Comparison of ENCODE assay signal across 10 cellular contexts in the genomic region with DNA sequence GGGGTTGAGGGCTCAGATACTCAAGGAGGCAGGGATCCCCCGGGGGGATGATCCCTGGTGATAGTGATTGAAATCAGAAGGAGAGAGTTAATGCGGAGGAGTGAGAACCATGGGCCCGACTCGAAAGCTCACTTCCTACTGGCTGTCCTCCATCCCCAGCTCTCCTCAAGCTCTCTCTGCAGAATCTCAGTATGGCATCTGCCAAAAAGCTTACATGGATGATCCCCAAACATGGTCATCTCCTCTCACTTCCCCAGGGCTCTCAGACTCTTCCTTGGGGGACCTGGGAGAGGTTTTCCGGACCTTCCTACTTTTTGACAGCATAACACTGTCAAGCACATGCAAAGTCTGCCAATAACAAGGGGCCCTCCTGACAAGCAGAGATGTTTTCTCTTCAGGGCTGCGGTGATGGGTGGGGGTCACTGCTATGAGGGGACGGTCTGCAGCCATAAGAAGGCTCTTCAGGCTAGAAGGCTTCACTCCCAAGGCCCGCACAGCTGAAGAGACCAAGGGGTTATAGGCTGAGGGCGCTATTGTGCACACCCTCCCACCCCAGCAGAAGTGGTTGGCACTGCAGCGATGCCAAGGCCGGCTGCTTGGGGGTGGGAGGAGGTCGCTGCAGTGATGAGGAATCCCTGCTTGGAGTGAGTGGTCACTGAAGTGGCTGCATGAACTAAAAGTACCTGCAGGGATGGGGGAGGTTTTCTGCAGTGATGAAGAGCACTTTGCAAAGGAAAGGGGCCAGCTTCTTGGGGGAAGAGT. TPM values are rescaled to one million over a fixed set of nuclear protein-coding genes. Genes with fewer than 3 reads are reported as not detected.
DNase-seq lines count a peak whose midpoint lies in the region; ATAC-seq, FAIRE-seq and TF ChIP-seq lines count a peak whose summit lies in the region.
"Had no signal": no experiment of that assay in that cellular context is flagged by ENCODE, and none has a peak within 500 bp of the region (broad histone marks: within the 10 kb centered on the region; RNA-seq: fewer than 3 reads in every experiment).

No MANE protein-coding gene starts in this region.

- no peak for TF ChIP-seq CTCF in A549 (IDR thresholded peaks at IDR 0.05)
- no peak for TF ChIP-seq CTCF in mesothelial cell of epicardium (IDR thresholded peaks at IDR 0.05; ENCODE audit: unreplicated experiment)

- peaks cover 55% of the 10 kb centered on the region for H3K27me3 Mint-ChIP-seq in activated T-helper 2 cell treated with anti-CD3 and anti-CD28 coated beads, Interferon-gamma antibody, Interleukin-2, Interleukin-4, amounts not matched to agents 10 μg/mL and 5 μg/mL and 100 μg/mL, durations not matched to agents 14 hours and 24 hours and 36 hours (ENCODE audit: low read depth)
- H3K27me3 Mint-ChIP-seq in mesothelial cell of epicardium (ENCODE audit: low read depth): peaks cover 82% of the 10 kb centered on the region

- no peak for FAIRE-seq in A549 (lab: Jason Lieb, UNC)

- CTCF ChIA-PET in A549 (lab: Yijun Ruan, JAX): interaction anchor here (0.6 to 5.5 kb wide), 18 partner anchors 10 to 83 kb away, joined by 3 to 44 read pairs (median 6); partner anchors contain the start of genes ALG3 and EEF1AKMT4

- 52% methylated on average over 11 of the region's 12 CpGs for WGBS in A549 (ENCODE audit: missing lambda C conversion rate)

- H3K27ac Mint-ChIP-seq in activated T-helper 2 cell treated with anti-CD3 and anti-CD28 coated beads, Interferon-gamma antibody, Interleukin-2, Interleukin-4, amounts not matched to agents 10 μg/mL and 5 μg/mL and 100 μg/mL, durations not matched to agents 14 hours and 24 hours and 36 hours: no peak overlapping the region
- no peak overlapping the region for H3K27ac Mint-ChIP-seq in mesothelial cell of epicardium

- no peak for TF ChIP-seq EP300 in A549 (IDR thresholded peaks at IDR 0.05)

- TF ChIP-seq POLR2A in A549 (IDR thresholded peaks at IDR 0.05; ENCODE audit: low read length): no peak

- DNase-seq in A549 (ENCODE audit: low read depth in 1 of 2, low spot score in 1 of 2): no peak
- DNase-seq in activated T-helper 2 cell treated with anti-CD3 and anti-CD28 coated beads, Interferon-gamma antibody, Interleukin-2, Interleukin-4, amounts not matched to agents 10 μg/mL and 5 μg/mL and 100 μg/mL, durations not matched to agents 14 hours and 24 hours and 36 hours (ENCODE audit: low spot score): no peak
- no peak for DNase-seq in mesothelial cell of epicardium (ENCODE audit: low spot score in 2 of 2, unreplicated experiment in 2 of 2)
- DNase-seq in foreskin melanocyte: no peak
- DNase-seq in NCI-H2029 (lab: John Stamatoyannopoulos, UW): no peak
- no peak for DNase-seq in NCI-H526 treated with DMSO at 0.1 percent for 48 hours (lab: John Stamatoyannopoulos, UW)
- DNase-seq in NCI-H524 treated with DMSO at 0.1 percent for 48 hours (lab: John Stamatoyannopoulos, UW): no peak

- no peaks in the 10 kb centered on the region for H3K9me3 ChIP-seq in A549
- no peaks in the 10 kb centered on the region for H3K9me3 ChIP-seq in ES-I3 (ENCODE audit: control insufficient read depth, insufficient read depth, low read length)

- peak overlapping the region; percentile 96 for H3K4me2 ChIP-seq in A549

- POLR2A ChIA-PET in A549 (lab: Yijun Ruan, JAX): interaction anchor here (1.0 kb wide), 1 partner anchor 43 kb away, joined by 3 read pairs; the partner anchor contains the start of gene ABCF3

- no peaks in the 10 kb centered on the region for H3K36me3 Mint-ChIP-seq in activated T-helper 2 cell treated with anti-CD3 and anti-CD28 coated beads, Interferon-gamma antibody, Interleukin-2, Interleukin-4, amounts not matched to agents 10 μg/mL and 5 μg/mL and 100 μg/mL, durations not matched to agents 14 hours and 24 hours and 36 hours (ENCODE audit: low read depth)
- H3K36me3 Mint-ChIP-seq in mesothelial cell of epicardium: no peaks in the 10 kb centered on the region

- H3K4me1 Mint-ChIP-seq in activated T-helper 2 cell treated with anti-CD3 and anti-CD28 coated beads, Interferon-gamma antibody, Interleukin-2, Interleukin-4, amounts not matched to agents 10 μg/mL and 5 μg/mL and 100 μg/mL, durations not matched to agents 14 hours and 24 hours and 36 hours (ENCODE audit: low read depth): peaks cover 6% of the 10 kb centered on the region
- H3K4me1 Mint-ChIP-seq in mesothelial cell of epicardium: peaks cover 9% of the 10 kb centered on the region

- H3K4me1 ChIP-seq in A549: no peaks in the 10 kb centered on the region
- H3K4me1 ChIP-seq in ES-I3 (ENCODE audit: insufficient read depth, low read length): no peaks in the 10 kb centered on the region
- H3K4me1 ChIP-seq: parathyroid adenoma had no signal

- H3K9ac ChIP-seq in ES-I3 (ENCODE audit: low read depth, low read length): peak overlapping the region; percentile 50; the same call in 1 of the 2 replicates
- H3K9ac ChIP-seq: parathyroid adenoma had no signal

- no peak overlapping the region for H3K27ac ChIP-seq in A549

- intact Hi-C loops in activated T-helper 2 cell treated with anti-CD3 and anti-CD28 coated beads, Interferon-gamma antibody, Interleukin-2, Interleukin-4, amounts not matched to agents 10 μg/mL and 5 μg/mL and 100 μg/mL, durations not matched to agents 14 hours and 24 hours and 36 hours (cut with micrococcal nuclease): no loop called here

- ATAC-seq in A549: peak in 1 of 2 experiments; percentile 9; a peak in 1 of 6 replicates

- peak overlapping the region; percentile 61 for H3K4me3 Mint-ChIP-seq in activated T-helper 2 cell treated with anti-CD3 and anti-CD28 coated beads, Interferon-gamma antibody, Interleukin-2, Interleukin-4, amounts not matched to agents 10 μg/mL and 5 μg/mL and 100 μg/mL, durations not matched to agents 14 hours and 24 hours and 36 hours (ENCODE audit: low read depth)
- peak overlapping the region; percentile 65 for H3K4me3 Mint-ChIP-seq in mesothelial cell of epicardium

- no peaks in the 10 kb centered on the region for H3K9me3 Mint-ChIP-seq in activated T-helper 2 cell treated with anti-CD3 and anti-CD28 coated beads, Interferon-gamma antibody, Interleukin-2, Interleukin-4, amounts not matched to agents 10 μg/mL and 5 μg/mL and 100 μg/mL, durations not matched to agents 14 hours and 24 hours and 36 hours
- H3K9me3 Mint-ChIP-seq in mesothelial cell of epicardium: no peaks in the 10 kb centered on the region

- H3K36me3 ChIP-seq in ES-I3 (ENCODE audit: insufficient read depth, low read length): no peaks in the 10 kb centered on the region

- no peak for TF ChIP-seq RAD21 in A549 (conservative IDR thresholded peaks at IDR 0.05 in 1 of 2, IDR thresholded peaks at IDR 0.05 in 1 of 2)

- peak overlapping the region; percentile 59 for H3K4me3 ChIP-seq in A549

RNA-seq across cellular contexts. Expression of gene VWA5B2, which starts 0.8 kb away (rescaled TPM):
- polyA plus RNA-seq in A549 (2011; rRNA removed) (0.11 and 0.37 TPM in 2 replicates), A549 (2017; fragmentation: RNase III; extraction: RNeasy Plus Mini Kit Qiagen cat#74134 plus additional on column Dnase treatment) (0.37 to 0.48 TPM (median 0.47 TPM) in 3 replicates)
- 0.66 and 0.69 TPM in 2 replicates for polyA plus RNA-seq in A549 (2012; cell fraction: cytosol; rRNA removed)
- 4.0 and 4.4 TPM in 2 replicates for polyA plus RNA-seq in A549 (2012; cell fraction: nucleus; rRNA removed)
- 0.34 and 0.41 TPM in 2 replicates for polyA minus RNA-seq in A549 (2011; rRNA and poly(A)+ RNA removed)
- total RNA-seq in activated T-helper 2 cell treated with anti-CD3 and anti-CD28 coated beads, Interferon-gamma antibody, Interleukin-2, Interleukin-4, amounts not matched to agents 10 μg/mL and 5 μg/mL and 100 μg/mL, durations not matched to agents 14 hours and 24 hours and 36 hours: 0.11 TPM in 1 of 2 replicates, not detected in the other
- total RNA-seq in mesothelial cell of epicardium: 0.36 to 1.1 TPM (median 0.78 TPM) in 3 replicates
- total RNA-seq: IMR-90 had no signal
- polyA plus RNA-seq: IMR-90 had no signal

RNA-seq across cellular contexts. Expression of gene ALG3, which starts 20.2 kb away (rescaled TPM):
- polyA plus RNA-seq in A549 (2011; rRNA removed) (49.1 and 74.4 TPM in 2 replicates), A549 (2017; fragmentation: RNase III; extraction: RNeasy Plus Mini Kit Qiagen cat#74134 plus additional on column Dnase treatment) (55.9 to 59.6 TPM (median 57.6 TPM) in 3 replicates)
- polyA plus RNA-seq in A549 (2012; cell fraction: cytosol; rRNA removed): 71.0 and 89.0 TPM in 2 replicates
- polyA plus RNA-seq in A549 (2012; cell fraction: nucleus; rRNA removed): 131 and 178 TPM in 2 replicates
- 188 and 236 TPM in 2 replicates for polyA minus RNA-seq in A549 (2011; rRNA and poly(A)+ RNA removed)
- total RNA-seq in activated T-helper 2 cell treated with anti-CD3 and anti-CD28 coated beads, Interferon-gamma antibody, Interleukin-2, Interleukin-4, amounts not matched to agents 10 μg/mL and 5 μg/mL and 100 μg/mL, durations not matched to agents 14 hours and 24 hours and 36 hours: 64.0 and 66.6 TPM in 2 replicates
- total RNA-seq in mesothelial cell of epicardium: 36.0 to 40.9 TPM (median 36.6 TPM) in 3 replicates

RNA-seq across cellular contexts. Expression of gene EEF1AKMT4, which starts 20.9 kb away (rescaled TPM):
- polyA plus RNA-seq in A549 (2011; rRNA removed): 12.7 and 17.0 TPM in 2 replicates
- 28.3 and 30.3 TPM in 2 replicates for polyA plus RNA-seq in A549 (2012; cell fraction: cytosol; rRNA removed)
- 19.6 and 20.3 TPM in 2 replicates for polyA plus RNA-seq in A549 (2012; cell fraction: nucleus; rRNA removed)
- 9.0 to 9.8 TPM (median 9.7 TPM) in 3 replicates for polyA plus RNA-seq in A549 (2017; fragmentation: RNase III; extraction: RNeasy Plus Mini Kit Qiagen cat#74134 plus additional on column Dnase treatment)
- 18.6 and 19.2 TPM in 2 replicates for polyA minus RNA-seq in A549 (2011; rRNA and poly(A)+ RNA removed)
- 9.5 and 10.6 TPM in 2 replicates for total RNA-seq in activated T-helper 2 cell treated with anti-CD3 and anti-CD28 coated beads, Interferon-gamma antibody, Interleukin-2, Interleukin-4, amounts not matched to agents 10 μg/mL and 5 μg/mL and 100 μg/mL, durations not matched to agents 14 hours and 24 hours and 36 hours
- total RNA-seq in mesothelial cell of epicardium: 3.8 to 4.9 TPM (median 4.2 TPM) in 3 replicates

RNA-seq across cellular contexts. Expression of gene CAMK2N2, which starts 32.8 kb away (rescaled TPM):
- polyA plus RNA-seq in A549 (2011; rRNA removed) (0.05 and 0.20 TPM in 2 replicates), A549 (2017; fragmentation: RNase III; extraction: RNeasy Plus Mini Kit Qiagen cat#74134 plus additional on column Dnase treatment) (0.71 to 0.88 TPM (median 0.84 TPM) in 3 replicates)
- 0.34 and 0.47 TPM in 2 replicates for polyA plus RNA-seq in A549 (2012; cell fraction: cytosol; rRNA removed)
- polyA plus RNA-seq in A549 (2012; cell fraction: nucleus; rRNA removed): 0.31 and 0.32 TPM in 2 replicates
- polyA minus RNA-seq in A549 (2011; rRNA and poly(A)+ RNA removed): 0.78 TPM in 1 of 2 replicates, not detected in the other
- 0.18 TPM in 1 of 2 replicates, not detected in the other for total RNA-seq in activated T-helper 2 cell treated with anti-CD3 and anti-CD28 coated beads, Interferon-gamma antibody, Interleukin-2, Interleukin-4, amounts not matched to agents 10 μg/mL and 5 μg/mL and 100 μg/mL, durations not matched to agents 14 hours and 24 hours and 36 hours
- 0.16 TPM in 2 of 3 replicates, not detected in the other for total RNA-seq in mesothelial cell of epicardium
- total RNA-seq: IMR-90 had no signal

RNA-seq across cellular contexts. Expression of gene ABCF3, which starts 42.6 kb away (rescaled TPM):
- polyA plus RNA-seq in A549 (2011; rRNA removed) (34.6 and 35.3 TPM in 2 replicates), A549 (2017; fragmentation: RNase III; extraction: RNeasy Plus Mini Kit Qiagen cat#74134 plus additional on column Dnase treatment) (46.6 to 50.2 TPM (median 47.7 TPM) in 3 replicates)
- polyA plus RNA-seq in A549 (2012; cell fraction: cytosol; rRNA removed): 39.4 and 49.4 TPM in 2 replicates
- polyA plus RNA-seq in A549 (2012; cell fraction: nucleus; rRNA removed): 126 and 128 TPM in 2 replicates
- polyA minus RNA-seq in A549 (2011; rRNA and poly(A)+ RNA removed): 56.8 and 63.7 TPM in 2 replicates
- 68.2 and 73.4 TPM in 2 replicates for total RNA-seq in activated T-helper 2 cell treated with anti-CD3 and anti-CD28 coated beads, Interferon-gamma antibody, Interleukin-2, Interleukin-4, amounts not matched to agents 10 μg/mL and 5 μg/mL and 100 μg/mL, durations not matched to agents 14 hours and 24 hours and 36 hours
- 65.7 to 67.9 TPM (median 67.8 TPM) in 3 replicates for total RNA-seq in mesothelial cell of epicardium
